19 cellular contexts compared by ENCODE assay signal in the genomic region with DNA sequence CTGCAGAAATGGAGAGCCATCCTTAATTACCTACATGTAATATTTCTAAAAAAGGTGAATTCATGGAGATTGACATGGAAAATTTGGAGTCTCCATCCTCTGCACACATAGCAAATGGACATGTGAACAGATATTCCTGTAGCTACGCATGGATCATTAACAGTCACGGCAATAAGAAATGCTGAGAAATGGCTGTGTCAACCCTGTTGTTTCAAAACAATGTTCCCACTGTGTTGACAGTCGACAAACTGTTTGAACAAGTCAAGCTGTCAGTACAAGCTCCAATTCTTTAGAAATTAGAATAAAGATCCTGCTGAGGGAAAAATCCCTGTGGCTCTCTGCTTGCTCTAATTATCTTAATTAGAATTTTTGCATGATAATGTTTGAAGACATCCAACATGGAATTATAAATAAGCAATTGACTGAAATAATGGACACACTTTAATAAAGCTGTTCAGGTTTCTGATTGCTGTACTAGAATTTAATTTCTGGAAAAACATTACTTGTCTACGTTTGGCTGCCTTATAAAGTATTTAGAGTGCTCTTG. TPM values are rescaled to one million over a fixed set of nuclear protein-coding genes. Genes with fewer than 3 reads are reported as not detected.
A peak's percentile ranks its signal among the peaks of the same experiment; 100 is the strongest.
DNase-seq lines count a peak whose midpoint lies in the region; ATAC-seq and TF ChIP-seq lines count a peak whose summit lies in the region.
"Had no signal": no experiment of that assay in that cellular context is flagged by ENCODE, and none has a peak within 500 bp of the region (broad histone marks: within the 10 kb centered on the region; RNA-seq: fewer than 3 reads in every experiment).

No MANE protein-coding gene starts in this region.

- DNase-seq in CD4-positive, alpha-beta T cell, result no peak
- peak; percentile 27 to 80 for DNase-seq in NCI-H2081 (lab: John Stamatoyannopoulos, UW)
- DNase-seq in immature natural killer cell, result no peak
- no peak for DNase-seq in colonic mucosa
- no peak for DNase-seq in NCI-H128 (lab: John Stamatoyannopoulos, UW; ENCODE audit: unreplicated experiment)
- DNase-seq in DMS 273 treated with DMSO at 0.1 percent for 48 hours (lab: John Stamatoyannopoulos, UW), result no peak
- DNase-seq in NCI-H226, result no peak
- DNase-seq: activated CD4-positive, alpha-beta T cell treated with anti-CD3 and anti-CD28 coated beads, Interleukin-2, amount 50 U/mL, for 1 hour; gastrocnemius medialis; H9; lower lobe of right lung; NCI-H524 treated with DMSO at 0.1 percent for 48 hours; retina had no signal

- no peaks in the 10 kb centered on the region for H3K9me3 Mint-ChIP-seq in CD4-positive, alpha-beta T cell
- no peaks in the 10 kb centered on the region for H3K9me3 Mint-ChIP-seq in immature natural killer cell
- H3K9me3 Mint-ChIP-seq: H9 had no signal

- peaks cover 9% of the 10 kb centered on the region for H3K4me1 Mint-ChIP-seq in CD4-positive, alpha-beta T cell (ENCODE audit: low read depth)
- H3K4me1 Mint-ChIP-seq in immature natural killer cell, result peaks cover 11 to 35% of the 10 kb centered on the region in 2 donors

- peak overlapping the region; percentile 86 for H3K27ac Mint-ChIP-seq in CD4-positive, alpha-beta T cell
- peak overlapping the region in 5 of 6 donors; percentile 35 to 79 (median 63) for H3K27ac Mint-ChIP-seq in immature natural killer cell
- H3K27ac Mint-ChIP-seq: H9 had no signal

- no peaks in the 10 kb centered on the region for H3K4me1 ChIP-seq in colonic mucosa
- H3K4me1 ChIP-seq: ascending aorta, BLaER1, gastrocnemius medialis, lower lobe of right lung had no signal

- H3K9me3 ChIP-seq in CD4-positive, alpha-beta T cell (ENCODE audit: control insufficient read depth, low read length), result no peaks in the 10 kb centered on the region
- H3K9me3 ChIP-seq in colonic mucosa, result no peaks in the 10 kb centered on the region
- H3K9me3 ChIP-seq: ascending aorta, BLaER1, gastrocnemius medialis, lower lobe of right lung had no signal

- H3K27me3 ChIP-seq in CD4-positive, alpha-beta T cell (ENCODE audit: control insufficient read depth, insufficient read depth, low read length), result no peaks in the 10 kb centered on the region
- no peaks in the 10 kb centered on the region for H3K27me3 ChIP-seq in colonic mucosa
- H3K27me3 ChIP-seq: ascending aorta, BLaER1 had no signal

- H3K9ac ChIP-seq in colonic mucosa (ENCODE audit: low read depth in 2 of 2, low read length in 2 of 2), result no peak overlapping the region
- H3K9ac ChIP-seq: BLaER1 had no signal

- H3K27me3 Mint-ChIP-seq in CD4-positive, alpha-beta T cell, result no peaks in the 10 kb centered on the region
- peaks cover 0 to 4% (median 0%) of the 10 kb centered on the region in 3 donors for H3K27me3 Mint-ChIP-seq in immature natural killer cell (ENCODE audit: low read depth in 3 of 3)

- H3K4me3 ChIP-seq in colonic mucosa, result no peak overlapping the region
- H3K4me3 ChIP-seq: ascending aorta, BLaER1, gastrocnemius medialis, lower lobe of right lung, SK-N-MC had no signal

- peaks cover 95% of the 10 kb centered on the region for H3K36me3 Mint-ChIP-seq in CD4-positive, alpha-beta T cell (ENCODE audit: low read depth)
- H3K36me3 Mint-ChIP-seq in immature natural killer cell, result peaks cover 22 to 74% (median 53%) of the 10 kb centered on the region in 3 donors

- TF ChIP-seq CTCF in 22Rv1 (IDR thresholded peaks at IDR 0.05) (no peak), colonic mucosa (IDR thresholded peaks at IDR 0.05) (no peak)
- no peak for TF ChIP-seq CTCF in CD4-positive, alpha-beta T cell (IDR thresholded peaks at IDR 0.05)

- intact Hi-C loops in CD4-positive, alpha-beta T cell (cut with DNase I, micrococcal nuclease), result no loop called here
- intact Hi-C loops in colonic mucosa (cut with DNase I), result no loop called here

- no peak overlapping the region for H3K4me3 Mint-ChIP-seq in CD4-positive, alpha-beta T cell
- H3K4me3 Mint-ChIP-seq in immature natural killer cell, result no peak overlapping the region
- H3K4me3 Mint-ChIP-seq: H9 had no signal

- no peaks in the 10 kb centered on the region for H3K36me3 ChIP-seq in colonic mucosa
- H3K36me3 ChIP-seq: ascending aorta, gastrocnemius medialis had no signal

- H3K27ac ChIP-seq in 22Rv1 (peak overlapping the region; percentile 94), colonic mucosa (no peak overlapping the region)
- no peak overlapping the region for H3K27ac ChIP-seq in CD4-positive, alpha-beta T cell (ENCODE audit: low read depth, low read length)
- H3K27ac ChIP-seq: ascending aorta, BLaER1, gastrocnemius medialis, lower lobe of right lung, SK-N-MC had no signal

- CTCF ChIA-PET in CD4-positive, alpha-beta T cell (lab: Charles Lee), result interaction anchor here (1.1 to 1.5 kb wide), 3 partner anchors 8 to 31 kb away, joined by 3 to 7 read pairs (median 3); no protein-coding TSS in a partner anchor

- no peak for ATAC-seq in CD4-positive, alpha-beta T cell (ENCODE audit: poor library complexity)
- ATAC-seq: gastrocnemius medialis, lower lobe of right lung had no signal

- POLR2A ChIA-PET in CD4-positive, alpha-beta T cell (lab: Charles Lee), result interaction anchor here (1.5 kb wide), 1 partner anchor 9 kb away, joined by 5 read pairs; no protein-coding TSS in a partner anchor

RNA-seq across cellular contexts. Expression of a gene that starts 37.9 kb away (rescaled TPM):
- not detected for total RNA-seq in CD4-positive, alpha-beta T cell
- polyA plus RNA-seq in immature natural killer cell, result not detected
- total RNA-seq in colonic mucosa, result under 1 TPM in 1 of 2 donors, not detected in 1; 0.40 TPM
- total RNA-seq: ascending aorta, G401, H9, myocyte had no signal

RNA-seq across cellular contexts. Expression of a gene that starts 39.2 kb away (rescaled TPM):
- total RNA-seq in CD4-positive, alpha-beta T cell, result 100 to 1,000 TPM; 266 to 276 TPM
- 1,000 to 10,000 TPM; 1,594 to 2,414 (median 2,262) TPM for polyA plus RNA-seq in immature natural killer cell
- total RNA-seq in colonic mucosa, result 10 to 100 TPM; 12.8 to 27.6 TPM
- total RNA-seq: G401, myocyte had no signal

Comparison
In these comparisons a context has a peak if more than half of its experiments do, and no peak if none do; other contexts are left out.
1. DNase-seq: peak in NCI-H2081 (2 of 2); none in CD4-positive, alpha-beta T cell (0 of 10), immature natural killer cell (0 of 3), colonic mucosa (single experiment), NCI-H128 (single experiment), DMS 273 treated with DMSO at 0.1 percent for 48 hours (single experiment) and NCI-H226 (single experiment).
2. RNA of a gene that starts 39.2 kb away (total RNA-seq): 266 to 276 TPM in CD4-positive, alpha-beta T cell; 12.8 to 27.6 TPM in colonic mucosa; every median in the first group is over 4 times any median in the second.